In the genomic region with DNA sequence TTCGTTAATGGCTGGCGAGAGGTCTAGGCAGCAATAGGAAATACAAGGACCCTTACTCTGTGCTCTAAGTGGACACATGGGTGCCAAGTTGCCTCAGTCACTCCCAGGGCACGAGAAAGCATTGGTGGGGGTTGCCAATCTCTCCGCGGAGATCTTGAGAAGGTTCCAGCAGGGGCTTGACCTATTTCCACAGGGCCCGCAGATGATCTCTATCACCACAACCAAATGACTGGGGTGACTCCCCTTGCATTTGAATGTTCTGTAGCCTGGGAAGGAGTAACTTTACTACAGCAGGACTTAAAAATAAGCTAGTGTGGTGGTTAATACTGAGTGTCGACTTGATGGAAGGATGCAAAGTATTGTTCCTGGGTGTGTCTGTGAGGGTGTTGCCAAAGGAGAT, we compare ENCODE assay signal across 18 cellular contexts. TPM values are rescaled to one million over a fixed set of nuclear protein-coding genes. Genes with fewer than 3 reads are reported as not detected.
DNase-seq lines count a peak whose midpoint lies in the region; ATAC-seq and TF ChIP-seq lines count a peak whose summit lies in the region.
"Had no signal": no experiment of that assay in that cellular context is flagged by ENCODE, and none has a peak within 500 bp of the region (broad histone marks: within the 10 kb centered on the region; RNA-seq: fewer than 3 reads in every experiment).

No MANE protein-coding gene starts in this region.

- no peak for DNase-seq in CD4-positive, alpha-beta T cell
- DNase-seq in endothelial cell (ENCODE audit: low spot score) (no peak), psoas muscle (no peak), HuH-7.5 (ENCODE audit: low spot score) (no peak), OCI-M1 (lab: John Stamatoyannopoulos, UW) (no peak), NCI-H1694 (lab: John Stamatoyannopoulos, UW) (no peak)
- DNase-seq in stimulated activated CD4-positive, alpha-beta T cell treated with anti-CD3 and anti-CD28 coated beads, Interleukin-12 subunit alpha, Interleukin-12 subunit beta, amount 100 ng/mL, for 4 hours: no peak
- DNase-seq: activated CD4-positive, alpha-beta T cell treated with anti-CD3 and anti-CD28 coated beads, Interleukin-2, amount 50 U/mL, for 1 hour; kidney glomerular epithelial cell; midbrain; NCI-H1436; NCI-H2171 treated with DMSO at 0.1 percent for 48 hours; NCI-H526 treated with DMSO at 0.1 percent for 48 hours; stimulated activated naive CD4-positive, alpha-beta T cell; T-helper 1 cell had no signal

- H3K9me3 Mint-ChIP-seq in CD4-positive, alpha-beta T cell: no peaks in the 10 kb centered on the region
- no peaks in the 10 kb centered on the region for H3K9me3 Mint-ChIP-seq in endothelial cell (ENCODE audit: unreplicated experiment)

- H3K27me3 ChIP-seq in CD4-positive, alpha-beta T cell (ENCODE audit: control insufficient read depth, insufficient read depth, low read length): no peaks in the 10 kb centered on the region
- H3K27me3 ChIP-seq in psoas muscle (ENCODE audit: insufficient read depth in 3 of 3, low read length in 2 of 3): no peaks in the 10 kb centered on the region
- H3K27me3 ChIP-seq: body of pancreas had no signal

- peaks cover 96% of the 10 kb centered on the region for H3K4me1 Mint-ChIP-seq in CD4-positive, alpha-beta T cell (ENCODE audit: low read depth)
- peaks cover 61% of the 10 kb centered on the region for H3K4me1 Mint-ChIP-seq in endothelial cell (ENCODE audit: unreplicated experiment)

- peaks cover 0 to 66% of the 10 kb centered on the region in 2 donors for H3K36me3 ChIP-seq in psoas muscle (ENCODE audit: insufficient read depth in 1 of 2, low read depth in 1 of 2)

- POLR2A ChIA-PET in CD4-positive, alpha-beta T cell (lab: Charles Lee): interaction anchor here (1.2 to 1.6 kb wide), 2 partner anchors 9 to 64 kb away, joined by 4 to 5 read pairs; no protein-coding TSS in a partner anchor

- H3K27me3 Mint-ChIP-seq in CD4-positive, alpha-beta T cell: no peaks in the 10 kb centered on the region
- H3K27me3 Mint-ChIP-seq in endothelial cell (ENCODE audit: unreplicated experiment): peaks cover 6% of the 10 kb centered on the region

- CTCF ChIA-PET in CD4-positive, alpha-beta T cell (lab: Charles Lee): no interaction called here

- H3K4me3 Mint-ChIP-seq in CD4-positive, alpha-beta T cell: no peak overlapping the region
- peak overlapping the region; percentile 22 for H3K4me3 Mint-ChIP-seq in endothelial cell (ENCODE audit: unreplicated experiment)

- no peak for ATAC-seq in CD4-positive, alpha-beta T cell (ENCODE audit: poor library complexity)
- ATAC-seq in psoas muscle: peak in 1 of 4 donors; percentile 26
- ATAC-seq: activated naive CD4-positive, alpha-beta T cell treated with anti-CD3 and anti-CD28 coated beads, Interleukin-2, amount 50 U/mL, for 72 hours; body of pancreas had no signal

- H3K27ac Mint-ChIP-seq in CD4-positive, alpha-beta T cell: peak overlapping the region; percentile 31
- H3K27ac Mint-ChIP-seq in endothelial cell (ENCODE audit: unreplicated experiment): no peak overlapping the region

- H3K27ac ChIP-seq in CD4-positive, alpha-beta T cell (ENCODE audit: low read depth, low read length): no peak overlapping the region
- H3K27ac ChIP-seq in psoas muscle: peak overlapping the region; percentile 90
- H3K27ac ChIP-seq: body of pancreas had no signal

- H3K4me1 ChIP-seq in psoas muscle: peaks cover 97% of the 10 kb centered on the region

- H3K4me3 ChIP-seq in psoas muscle: peak overlapping the region; percentile 24
- H3K4me3 ChIP-seq: body of pancreas had no signal

- H3K9me3 ChIP-seq in CD4-positive, alpha-beta T cell (ENCODE audit: control insufficient read depth, low read length): no peaks in the 10 kb centered on the region
- no peaks in the 10 kb centered on the region for H3K9me3 ChIP-seq in psoas muscle
- H3K9me3 ChIP-seq: body of pancreas had no signal

- 60 to 82% (median 61%) methylated on average over 7 of the region's 7 CpGs for WGBS in psoas muscle, 3 donors

- no peak for TF ChIP-seq CTCF in CD4-positive, alpha-beta T cell (IDR thresholded peaks at IDR 0.05)
- TF ChIP-seq CTCF in endothelial cell (IDR thresholded peaks at IDR 0.05; ENCODE audit: unreplicated experiment) (no peak), psoas muscle (IDR thresholded peaks at IDR 0.05) (no peak)

- peak; percentile 10 for TF ChIP-seq POLR2A in GM19193 (IDR thresholded peaks at IDR 0.05; ENCODE audit: extremely low read depth, insufficient read depth, insufficient read length)

- intact Hi-C loops in CD4-positive, alpha-beta T cell (cut with DNase I, micrococcal nuclease): no loop called here
- intact Hi-C loops in psoas muscle (cut with DNase I): loop anchor here in 1 of 2 donors (10.0 kb wide), 1 partner anchor 249 kb away; no protein-coding TSS in a partner anchor

- peaks cover 52% of the 10 kb centered on the region for H3K36me3 Mint-ChIP-seq in CD4-positive, alpha-beta T cell (ENCODE audit: low read depth)
- H3K36me3 Mint-ChIP-seq in endothelial cell (ENCODE audit: low read depth, unreplicated experiment): peaks cover 44% of the 10 kb centered on the region

RNA-seq across cellular contexts. Expression of a gene that starts 8.1 kb away (rescaled TPM):
- total RNA-seq in CD4-positive, alpha-beta T cell: 10 to 100 TPM; 20.6 to 24.1 TPM
- total RNA-seq in endothelial cell (ENCODE audit: unreplicated experiment) (53.1 TPM), psoas muscle (100 to 1,000 TPM in 1 of 4 donors, 10 to 100 TPM in 3; 50.9 to 174 (median 68.6) TPM)
- 10 to 100 TPM in 2 of 3 donors, 1 to 10 TPM in 1; 8.8 to 47.8 (median 32.5) TPM for polyA plus RNA-seq in psoas muscle
